8 cellular contexts compared by ENCODE assay signal in the genomic region with DNA sequence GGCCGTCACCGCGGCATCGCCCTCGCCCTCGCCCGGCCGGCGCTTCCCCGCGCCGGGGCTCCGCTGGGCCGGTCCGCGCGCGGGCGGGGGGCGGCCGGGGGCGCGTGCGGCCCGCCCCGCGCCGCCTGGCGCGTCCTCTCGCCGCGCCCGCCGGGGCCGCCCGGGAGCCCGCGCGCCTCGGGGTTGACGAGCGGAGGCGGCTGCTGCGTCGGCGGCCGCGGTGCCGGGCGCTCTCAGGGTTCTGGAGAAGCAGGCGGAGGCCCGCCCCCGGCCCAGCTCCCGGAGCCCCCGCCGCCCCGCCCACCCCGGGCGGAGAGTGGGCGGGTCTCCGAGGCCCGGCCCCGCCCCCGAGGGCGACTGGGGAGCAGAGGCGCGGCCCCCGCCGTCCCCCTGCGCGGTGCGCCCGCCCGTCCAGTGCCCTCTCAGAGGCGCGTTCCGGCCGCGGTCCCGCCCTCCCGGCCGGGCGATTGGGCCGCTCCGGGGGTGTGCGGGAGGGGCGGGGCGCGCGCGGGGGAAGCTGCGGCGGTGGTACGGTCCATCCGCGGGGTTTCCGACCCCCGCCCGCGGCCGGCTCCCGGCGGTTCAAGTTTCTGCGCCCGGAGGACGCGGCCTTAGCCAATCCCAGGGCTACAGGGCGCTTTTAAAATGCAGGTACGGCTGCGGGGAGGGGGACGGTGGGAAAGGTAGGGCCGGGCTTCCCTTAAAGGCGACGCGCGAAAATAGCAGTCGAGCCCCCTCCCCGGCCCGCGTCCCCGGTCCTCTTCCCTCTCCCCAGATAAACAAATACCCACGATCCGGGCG. TPM values are rescaled to one million over a fixed set of nuclear protein-coding genes. Genes with fewer than 3 reads are reported as not detected.
DNase-seq lines count a peak whose midpoint lies in the region; ATAC-seq and TF ChIP-seq lines count a peak whose summit lies in the region.

Gene CCDC85C, minus strand, starts transcription at position 243 of the 801 bp plus-strand sequence. CDS start 248 bp downstream, outside the sequence.

- intact Hi-C loops in lower lobe of right lung (cut with DNase I) = no loop called here

- no peaks in the 10 kb centered on the region for H3K9me3 ChIP-seq in lower lobe of right lung

- H3K27ac ChIP-seq in C4-2B (peak within 1 kb of the TSS; percentile 98), lower lobe of right lung (peak within 1 kb of the TSS; percentile 88)

- TF ChIP-seq CTCF in C4-2B (conservative IDR thresholded peaks at IDR 0.05) (no peak), lower lobe of right lung (IDR thresholded peaks at IDR 0.05) (no peak)

- peak within 1 kb of the TSS; percentile 89 for H3K4me3 ChIP-seq in lower lobe of right lung

- no peaks in the 10 kb centered on the region for H3K36me3 ChIP-seq in lower lobe of right lung

- ATAC-seq in GM19452 (IDR thresholded peaks at IDR 0.05; ENCODE audit: unreplicated experiment) (peak; percentile 89), HG03571 (IDR thresholded peaks at IDR 0.05; ENCODE audit: unreplicated experiment) (peak; percentile 92), lower lobe of right lung (peak; percentile 96 to 97)

- peaks cover 52% of the 10 kb centered on the region for H3K4me1 ChIP-seq in lower lobe of right lung

- DNase-seq in NCI-H82 (lab: John Stamatoyannopoulos, UW) = peak; percentile 99
- peak; percentile 96 for DNase-seq in activated CD8-positive, alpha-beta memory T cell treated with anti-CD3 and anti-CD28 coated beads for 24 hours
- DNase-seq in effector CD8-positive, alpha-beta T cell (lab: John Stamatoyannopoulos, UW) = peak; percentile 90
- DNase-seq in lower lobe of right lung = peak; percentile 92
- DNase-seq in stimulated activated CD4-positive, alpha-beta T cell treated with anti-CD3 and anti-CD28 coated beads, Interleukin-4, amount 100 ng/mL, for 48 hours (ENCODE audit: low read depth in 2 of 2) = peak; percentile 88 to 89

- peaks cover 6% of the 10 kb centered on the region for H3K27me3 ChIP-seq in lower lobe of right lung (ENCODE audit: low read depth)

RNA-seq across cellular contexts. Expression of gene CCDC85C, which starts in this region (rescaled TPM):
- 15.3 TPM for total RNA-seq in lower lobe of right lung

Comparison
In these comparisons a context has a peak if more than half of its experiments do, and no peak if none do; other contexts are left out.
1. Peak in every context shown above with its lines: DNase-seq, ATAC-seq, H3K4me3 ChIP-seq and H3K27ac ChIP-seq.